ENCODE assay signal across 30 cellular contexts in the genomic region with DNA sequence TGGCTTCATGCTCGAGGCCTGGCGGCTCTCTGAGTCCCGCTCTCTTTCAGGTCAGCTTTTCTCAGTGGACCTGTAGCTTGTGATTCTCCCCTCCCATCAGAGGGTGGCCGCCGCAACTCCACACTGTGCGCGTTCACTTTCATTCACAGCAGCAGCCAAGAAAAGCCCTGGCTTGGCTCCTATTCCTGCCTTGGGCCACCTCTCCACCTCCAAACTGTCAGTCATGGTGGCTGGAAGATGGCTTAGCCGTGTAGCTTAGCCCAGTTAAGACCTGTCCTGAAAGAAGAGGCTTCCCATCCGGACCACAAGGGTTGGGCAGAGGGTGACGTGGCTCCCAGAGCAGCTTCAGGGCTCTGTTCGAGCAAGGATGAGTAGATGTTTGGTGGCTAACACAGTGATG.
"Had no signal": no experiment of that assay in that cellular context is flagged by ENCODE, and none has a peak within 500 bp of the region (broad histone marks: within the 10 kb centered on the region; RNA-seq: fewer than 3 reads in every experiment).

No MANE protein-coding gene starts in this region.

- H3K4me3 Mint-ChIP-seq: immature natural killer cell; naive thymus-derived CD4-positive, alpha-beta T cell; natural killer cell treated with Interleukin-12 subunit alpha and Interleukin-12 subunit beta and Interleukin-15 and Interleukin-18, amount 100 ng/mL, for 72 hours; stimulated activated memory B cell treated with anti-CD40 and anti-IgM and Interleukin-4, amounts not matched to agents 10 μg/mL and 1 μg/mL and 100 μg/mL, for 72 hours had no signal

- H3K36me3 ChIP-seq: ovary, sigmoid colon, thoracic aorta had no signal

- H3K27me3 ChIP-seq: heart left ventricle, left lung, ovary, sigmoid colon, spleen, stomach, suprapubic skin, tibial artery, upper lobe of right lung had no signal

- H3K27ac Mint-ChIP-seq: naive thymus-derived CD4-positive, alpha-beta T cell; natural killer cell treated with Interleukin-12 subunit alpha and Interleukin-12 subunit beta and Interleukin-15 and Interleukin-18, amount 100 ng/mL, for 72 hours; progenitor cell of endocrine pancreas; stimulated activated memory B cell treated with anti-CD40 and anti-IgM and Interleukin-4, amounts not matched to agents 10 μg/mL and 1 μg/mL and 100 μg/mL, for 72 hours had no signal

- H3K4me1 ChIP-seq: left lung, lower lobe of right lung, sigmoid colon, spleen, stomach, tibial artery, upper lobe of right lung had no signal

- H3K27ac ChIP-seq: heart left ventricle, left lung, lower lobe of right lung, ovary, sigmoid colon, spleen, stomach, suprapubic skin, thoracic aorta, tibial artery, upper lobe of right lung had no signal

- H3K4me3 ChIP-seq: heart left ventricle, left lung, lower lobe of right lung, mucosa of descending colon, ovary, sigmoid colon, spleen, stomach, suprapubic skin, thoracic aorta, tibial artery, upper lobe of right lung had no signal

- DNase-seq: heart left ventricle; hypothalamus; immature natural killer cell; kidney; left colon; left lung; lower lobe of right lung; mammary epithelial cell; mesendoderm; midbrain; mucosa of descending colon; naive thymus-derived CD4-positive, alpha-beta T cell; ovary; sigmoid colon; small intestine; spleen; stimulated activated CD4-positive, alpha-beta T cell treated with anti-CD3 and anti-CD28 coated beads, Interleukin-4, amount 100 ng/mL, for 24 hours; stimulated activated naive CD8-positive, alpha-beta T cell treated with anti-CD3 and anti-CD28 coated beads, Interleukin-15, Interleukin-2, amounts not matched to agents 100 U/mL and 50 U/mL, for 24 hours; stomach; tibial artery; trophoblast cell; upper lobe of right lung had no signal

- ATAC-seq: heart left ventricle; left lung; lower lobe of right lung; mucosa of descending colon; naive thymus-derived CD4-positive, alpha-beta T cell; natural killer cell treated with Interleukin-12 subunit alpha and Interleukin-12 subunit beta and Interleukin-15 and Interleukin-18, amount 100 ng/mL, for 72 hours; right cardiac atrium; stimulated activated memory B cell treated with anti-CD40 and anti-IgM and Interleukin-4, amounts not matched to agents 10 μg/mL and 1 μg/mL and 100 μg/mL, for 72 hours; stimulated activated naive CD8-positive, alpha-beta T cell treated with anti-CD3 and anti-CD28 coated beads, Interleukin-15, Interleukin-2, amounts not matched to agents 100 U/mL and 50 U/mL, for 24 hours; upper lobe of right lung had no signal

- FAIRE-seq: islet of Langerhans, kidney, small intestine, urothelium cell line had no signal

- H3K36me3 Mint-ChIP-seq: natural killer cell treated with Interleukin-12 subunit alpha and Interleukin-12 subunit beta and Interleukin-15 and Interleukin-18, amount 100 ng/mL, for 72 hours had no signal

- H3K9me3 ChIP-seq: heart left ventricle, left lung, lower lobe of right lung, mucosa of descending colon, ovary, sigmoid colon, spleen, stomach, suprapubic skin, thoracic aorta, tibial artery, upper lobe of right lung had no signal

- H3K9me3 Mint-ChIP-seq: immature natural killer cell; natural killer cell treated with Interleukin-12 subunit alpha and Interleukin-12 subunit beta and Interleukin-15 and Interleukin-18, amount 100 ng/mL, for 72 hours; stimulated activated memory B cell treated with anti-CD40 and anti-IgM and Interleukin-4, amounts not matched to agents 10 μg/mL and 1 μg/mL and 100 μg/mL, for 72 hours had no signal
